8 cellular contexts compared by ENCODE assay signal in genomic region chr12:49018282-49019119, GRCh38. TPM values are rescaled to one million over a fixed set of nuclear protein-coding genes. Genes with fewer than 3 reads are reported as not detected.
DNase-seq lines count a peak whose midpoint lies in the region; ATAC-seq and TF ChIP-seq lines count a peak whose summit lies in the region.

TSS of gene PRKAG1 (minus strand) at chr12:49018776. CDS start at chr12:49018740, 36 bp downstream.

- WGBS in prostate gland, result under 1% methylated on average over 59 of the region's 59 CpGs
- under 1% methylated on average over 59 of the region's 59 CpGs for WGBS in urinary bladder

- H3K9me3 ChIP-seq in left ventricle myocardium inferior (replicated peaks) (no peaks in the 10 kb centered on the region), prostate gland (no peaks in the 10 kb centered on the region)

- H3K4me1 ChIP-seq in left ventricle myocardium inferior (peaks cover 58% of the 10 kb centered on the region), prostate gland (replicated peaks) (peaks cover 3% of the 10 kb centered on the region), urinary bladder (ENCODE audit: insufficient read depth) (no peaks in the 10 kb centered on the region)

- H3K27ac Mint-ChIP-seq in T-helper 1 cell treated with Interleukin-12 subunit alpha and Interleukin-12 subunit beta and Interleukin-4 antibody, amounts not matched to agents 30 μg/mL and 1 μg/mL, for 36 hours, result peak within 1 kb of the TSS; percentile 99

- peaks cover 38% of the 10 kb centered on the region for H3K4me1 Mint-ChIP-seq in T-helper 1 cell treated with Interleukin-12 subunit alpha and Interleukin-12 subunit beta and Interleukin-4 antibody, amounts not matched to agents 30 μg/mL and 1 μg/mL, for 36 hours (ENCODE audit: low read depth)

- H3K27me3 ChIP-seq in left ventricle myocardium inferior (ENCODE audit: low read depth) (no peaks in the 10 kb centered on the region), prostate gland (replicated peaks; ENCODE audit: insufficient read depth) (no peaks in the 10 kb centered on the region)

- no peaks in the 10 kb centered on the region for H3K9me3 Mint-ChIP-seq in T-helper 1 cell treated with Interleukin-12 subunit alpha and Interleukin-12 subunit beta and Interleukin-4 antibody, amounts not matched to agents 30 μg/mL and 1 μg/mL, for 36 hours

- peak; percentile 90 for TF ChIP-seq POLR2A in GM15510 (IDR thresholded peaks at IDR 0.05; ENCODE audit: borderline replicate concordance, extremely low read depth, insufficient read length)
- TF ChIP-seq POLR2A in prostate gland (IDR thresholded peaks at IDR 0.05), result peak; percentile 82

- H3K27me3 Mint-ChIP-seq in T-helper 1 cell treated with Interleukin-12 subunit alpha and Interleukin-12 subunit beta and Interleukin-4 antibody, amounts not matched to agents 30 μg/mL and 1 μg/mL, for 36 hours (ENCODE audit: low read depth), result no peaks in the 10 kb centered on the region

- H3K4me3 ChIP-seq in left ventricle myocardium inferior, result peak within 1 kb of the TSS; percentile 93
- H3K4me3 ChIP-seq in prostate gland, result peak within 1 kb of the TSS; percentile 67 to 75
- peak within 1 kb of the TSS; percentile 92 for H3K4me3 ChIP-seq in urinary bladder (ENCODE audit: low read depth, low read length)

- peak; percentile 53 for TF ChIP-seq CTCF in left ventricle myocardium inferior (IDR thresholded peaks at IDR 0.05; ENCODE audit: borderline replicate concordance)
- TF ChIP-seq CTCF in prostate gland (IDR thresholded peaks at IDR 0.05), result peak in 3 of 4 experiments; percentile 37 to 61 (median 56)

- peaks cover 34% of the 10 kb centered on the region for H3K36me3 Mint-ChIP-seq in T-helper 1 cell treated with Interleukin-12 subunit alpha and Interleukin-12 subunit beta and Interleukin-4 antibody, amounts not matched to agents 30 μg/mL and 1 μg/mL, for 36 hours (ENCODE audit: low read depth)

- DNase-seq in NCI-H1694 (lab: John Stamatoyannopoulos, UW) (peak; percentile 86), amniotic stem cell (lab: John Stamatoyannopoulos, UW) (peak; percentile 87), left ventricle myocardium inferior (peak; percentile 96), prostate gland (ENCODE audit: low spot score) (peak; percentile 96)

- peak within 1 kb of the TSS; percentile 97 for H3K27ac ChIP-seq in left ventricle myocardium inferior (replicated peaks)
- peak within 1 kb of the TSS; percentile 86 to 91 for H3K27ac ChIP-seq in prostate gland
- peak within 1 kb of the TSS; percentile 91 for H3K27ac ChIP-seq in urinary bladder (ENCODE audit: low read depth)

- H3K4me3 Mint-ChIP-seq in T-helper 1 cell treated with Interleukin-12 subunit alpha and Interleukin-12 subunit beta and Interleukin-4 antibody, amounts not matched to agents 30 μg/mL and 1 μg/mL, for 36 hours, result peak within 1 kb of the TSS; percentile 92

- intact Hi-C loops in left ventricle myocardium inferior (cut with micrococcal nuclease), result no loop called here
- intact Hi-C loops in prostate gland (cut with DNase I), result no loop called here

- H3K36me3 ChIP-seq in left ventricle myocardium inferior, result peaks cover 30% of the 10 kb centered on the region
- peaks cover 0 to 6% of the 10 kb centered on the region in 2 donors for H3K36me3 ChIP-seq in prostate gland
- no peaks in the 10 kb centered on the region for H3K36me3 ChIP-seq in urinary bladder (ENCODE audit: insufficient read depth)

- ATAC-seq in HG02885 (IDR thresholded peaks at IDR 0.05; ENCODE audit: poor library complexity, unreplicated experiment), result peak; percentile 92

RNA-seq across cellular contexts. Expression of gene PRKAG1, which starts in this region (rescaled TPM):
- total RNA-seq in left ventricle myocardium inferior (104 TPM), prostate gland (10 to 100 TPM; 53.9 to 55.4 TPM), urinary bladder (41.8 TPM)
- polyA plus RNA-seq in urinary bladder, result 63.3 TPM

Comparison
In these comparisons a context has a peak if more than half of its experiments do, and no peak if none do; other contexts are left out.
1. Peak in every context shown above with its lines: DNase-seq, ATAC-seq, H3K4me3 ChIP-seq and H3K27ac ChIP-seq.